In genomic region chr15:89664951-89665350, GRCh38 we compare ENCODE assay signal across 9 cellular contexts. TPM values are rescaled to one million over a fixed set of nuclear protein-coding genes. Genes with fewer than 3 reads are reported as not detected.
A peak's percentile ranks its signal among the peaks of the same experiment; 100 is the strongest.
DNase-seq lines count a peak whose midpoint lies in the region; ATAC-seq, FAIRE-seq and TF ChIP-seq lines count a peak whose summit lies in the region.
"Had no signal": no experiment of that assay in that cellular context is flagged by ENCODE, and none has a peak within 500 bp of the region (broad histone marks: within the 10 kb centered on the region; RNA-seq: fewer than 3 reads in every experiment).

No MANE protein-coding gene starts in this region.

- no peaks in the 10 kb centered on the region for H3K36me3 Mint-ChIP-seq in astrocyte (ENCODE audit: low read depth, unreplicated experiment)
- no peaks in the 10 kb centered on the region for H3K36me3 Mint-ChIP-seq in naive B cell

- H3K27me3 ChIP-seq in heart left ventricle (no peaks in the 10 kb centered on the region), astrocyte (ENCODE audit: insufficient read depth, low read length) (peaks cover 3% of the 10 kb centered on the region), vagina (no peaks in the 10 kb centered on the region)

- peaks cover 9% of the 10 kb centered on the region for H3K27me3 Mint-ChIP-seq in astrocyte (ENCODE audit: low read depth, unreplicated experiment)
- peaks cover 39 to 58% (median 48%) of the 10 kb centered on the region in 3 donors for H3K27me3 Mint-ChIP-seq in naive B cell

- H3K79me2 ChIP-seq in astrocyte (ENCODE audit: insufficient read depth, low read length): no peaks in the 10 kb centered on the region

- H3K9ac ChIP-seq in astrocyte (ENCODE audit: low read length): no peak overlapping the region

- ATAC-seq in heart left ventricle (no peak), left ventricle myocardium superior (no peak), naive B cell (ENCODE audit: low read depth in 2 of 2) (no peak), HG03196 (IDR thresholded peaks at IDR 0.05; ENCODE audit: unreplicated experiment) (no peak)

- H3K4me1 Mint-ChIP-seq in astrocyte (ENCODE audit: low read depth, unreplicated experiment) (peaks cover 6% of the 10 kb centered on the region), naive B cell (peaks cover 0 to 4% (median 4%) of the 10 kb centered on the region in 3 donors)

- DNase-seq in heart left ventricle (no peak), left ventricle myocardium superior (no peak), astrocyte (ENCODE audit: low read depth) (no peak), naive B cell (no peak), vagina (ENCODE audit: extremely low spot score in 2 of 2) (no peak), GM12891 (ENCODE audit: insufficient read length, low spot score) (no peak), MV-4-11 (lab: John Stamatoyannopoulos, UW) (no peak)

- H3K9me3 Mint-ChIP-seq in astrocyte (ENCODE audit: unreplicated experiment) (no peaks in the 10 kb centered on the region), naive B cell (peaks cover 0 to 4% (median 0%) of the 10 kb centered on the region in 7 donors)

- intact Hi-C loops in heart left ventricle (cut with DNase I): no loop called here
- intact Hi-C loops in left ventricle myocardium superior (cut with micrococcal nuclease): no loop called here
- intact Hi-C loops in vagina (cut with DNase I): no loop called here

- H3K4me3 ChIP-seq in heart left ventricle (peak overlapping the region in 11 of 12 donors; percentile 22 to 65 (median 56)), astrocyte (ENCODE audit: insufficient read depth, low read depth, low read length) (peak overlapping the region; percentile 48), vagina (peak overlapping the region; percentile 38 to 60)

- no peak for TF ChIP-seq POLR2A in heart left ventricle (IDR thresholded peaks at IDR 0.05)
- TF ChIP-seq POLR2A in vagina (IDR thresholded peaks at IDR 0.05): no peak
- no peak for TF ChIP-seq POLR2A in GM12891 (IDR thresholded peaks at IDR 0.05; ENCODE audit: low read depth, low read length)

- 72 to 77% (median 75%) methylated on average over 5 of the region's 5 CpGs for WGBS in heart left ventricle, 4 donors

- H3K4me3 Mint-ChIP-seq in astrocyte (ENCODE audit: unreplicated experiment) (peak overlapping the region; percentile 51), naive B cell (peak overlapping the region in 5 of 8 donors; percentile 15 to 53 (median 41))

- H4K20me1 ChIP-seq in astrocyte (ENCODE audit: insufficient read depth, low read length): no peaks in the 10 kb centered on the region

- H3K36me3 ChIP-seq in heart left ventricle (no peaks in the 10 kb centered on the region), astrocyte (ENCODE audit: insufficient read depth, low read length) (no peaks in the 10 kb centered on the region), vagina (no peaks in the 10 kb centered on the region)

- H3K27ac ChIP-seq in heart left ventricle (peak overlapping the region; percentile 81 to 91 (median 86)), astrocyte (ENCODE audit: low read depth, low read length) (no peak overlapping the region), vagina (peak overlapping the region; percentile 81)

- peak overlapping the region; percentile 84 for H3K4me2 ChIP-seq in astrocyte (ENCODE audit: low read length)

- H3K9me3 ChIP-seq in heart left ventricle: no peaks in the 10 kb centered on the region
- H3K9me3 ChIP-seq in astrocyte (ENCODE audit: insufficient read depth, low read depth, low read length): no peaks in the 10 kb centered on the region
- H3K9me3 ChIP-seq in vagina: no peaks in the 10 kb centered on the region

- H3K27ac Mint-ChIP-seq in astrocyte (ENCODE audit: unreplicated experiment) (no peak overlapping the region), naive B cell (peak overlapping the region in 1 of 6 donors; percentile 53)

- TF ChIP-seq CTCF in heart left ventricle (IDR thresholded peaks at IDR 0.05) (no peak), astrocyte (IDR thresholded peaks at IDR 0.05; ENCODE audit: insufficient read depth, low read depth, low read length) (no peak), vagina (IDR thresholded peaks at IDR 0.05) (no peak)

- peak overlapping the region; percentile 8 for H2AFZ ChIP-seq in astrocyte (ENCODE audit: low read depth, low read length)

- H3K4me1 ChIP-seq in heart left ventricle: peaks cover 0 to 31% (median 24%) of the 10 kb centered on the region in 12 donors
- H3K4me1 ChIP-seq in astrocyte (ENCODE audit: insufficient read depth, low read length): peaks cover 19% of the 10 kb centered on the region
- peaks cover 17% of the 10 kb centered on the region for H3K4me1 ChIP-seq in vagina

- FAIRE-seq in astrocyte (lab: Jason Lieb, UNC): no peak
- FAIRE-seq in GM12891 (lab: Jason Lieb, UNC): no peak

TF ChIP-seq in GM12891, 5 proteins besides CTCF, POLR2A, EP300 and RAD21:
- no peak for TF ChIP-seq POLR2AphosphoS5 (IDR thresholded peaks at IDR 0.05; ENCODE audit: low read depth, low read length)
- TF ChIP-seq SPI1 (IDR thresholded peaks at IDR 0.05; ENCODE audit: low read depth, low read length): no peak
- TF ChIP-seq POU2F2 (IDR thresholded peaks at IDR 0.05; ENCODE audit: low read depth, low read length): no peak
- TF ChIP-seq TAF1 (IDR thresholded peaks at IDR 0.05; ENCODE audit: low read depth, low read length): no peak
- TF ChIP-seq PAX5 (IDR thresholded peaks at IDR 0.05; ENCODE audit: insufficient read depth, low read length, severe bottlenecking): no peak

RNA-seq across cellular contexts. Expression of gene KIF7, which starts 9.7 kb away (rescaled TPM):
- total RNA-seq in heart left ventricle (1 to 10 TPM; 2.7 to 9.2 (median 3.5) TPM), left ventricle myocardium superior (2.2 TPM), astrocyte (5.1 and 5.3 TPM in 2 replicates), vagina (7.9 TPM)
- polyA plus RNA-seq in heart left ventricle (1 to 10 TPM; 1.3 to 3.0 TPM), naive B cell (ENCODE audit: low read depth in 6 of 6) (under 1 TPM in 1 of 6 donors, not detected in 5; 0.15 TPM)
- polyA plus RNA-seq in GM12891 (2012; ENCODE audit: low read depth, missing spikeins): 0.73 TPM

RNA-seq across cellular contexts. Expression of gene PLIN1, which starts 14.2 kb away (rescaled TPM):
- total RNA-seq in heart left ventricle (100 to 1,000 TPM in 1 of 9 donors, 10 to 100 TPM in 2, 1 to 10 TPM in 4, under 1 TPM in 2; 0.28 to 143 (median 3.3) TPM), left ventricle myocardium superior (4.7 TPM), astrocyte (0.14 TPM in 1 of 2 replicates, not detected in the other), vagina (53.3 TPM)
- polyA plus RNA-seq in heart left ventricle (10 to 100 TPM in 1 of 2 donors, 1 to 10 TPM in 1; 6.5 to 11.8 TPM), naive B cell (ENCODE audit: low read depth in 6 of 6) (under 1 TPM in 1 of 6 donors, not detected in 5; 0.25 TPM)
- 0.08 TPM for polyA plus RNA-seq in GM12891 (2012; ENCODE audit: low read depth, missing spikeins)

RNA-seq across cellular contexts. Expression of gene PEX11A, which starts 25.6 kb away (rescaled TPM):
- 10 to 100 TPM in 6 of 9 donors, 1 to 10 TPM in 3; 7.0 to 23.0 (median 10.7) TPM for total RNA-seq in heart left ventricle
- polyA plus RNA-seq in heart left ventricle: 10 to 100 TPM in 1 of 2 donors, 1 to 10 TPM in 1; 5.9 to 11.0 TPM
- total RNA-seq in left ventricle myocardium superior: 13.9 TPM
- 2.1 and 2.5 TPM in 2 replicates for total RNA-seq in astrocyte
- polyA plus RNA-seq in naive B cell (ENCODE audit: low read depth in 6 of 6): 1 to 10 TPM in 4 of 6 donors, under 1 TPM in 1, not detected in 1; 0.98 to 3.5 (median 1.7) TPM
- total RNA-seq in vagina: 4.7 TPM
- 1.6 TPM for polyA plus RNA-seq in GM12891 (2012; ENCODE audit: low read depth, missing spikeins)

RNA-seq across cellular contexts. Expression of gene WDR93, which starts 25.7 kb away (rescaled TPM):
- total RNA-seq in heart left ventricle (under 1 TPM in 1 of 9 donors, not detected in 8; 0.21 TPM), left ventricle myocardium superior (not detected), astrocyte (not detected in 2 replicates), vagina (not detected)
- polyA plus RNA-seq in heart left ventricle (under 1 TPM in 1 of 2 donors, not detected in 1; 0.10 TPM), naive B cell (ENCODE audit: low read depth in 6 of 6) (not detected)
- 0.04 TPM for polyA plus RNA-seq in GM12891 (2012; ENCODE audit: low read depth, missing spikeins)
- total RNA-seq: M059J had no signal
